Comparison of ENCODE assay signal across 19 cellular contexts in the genomic region with DNA sequence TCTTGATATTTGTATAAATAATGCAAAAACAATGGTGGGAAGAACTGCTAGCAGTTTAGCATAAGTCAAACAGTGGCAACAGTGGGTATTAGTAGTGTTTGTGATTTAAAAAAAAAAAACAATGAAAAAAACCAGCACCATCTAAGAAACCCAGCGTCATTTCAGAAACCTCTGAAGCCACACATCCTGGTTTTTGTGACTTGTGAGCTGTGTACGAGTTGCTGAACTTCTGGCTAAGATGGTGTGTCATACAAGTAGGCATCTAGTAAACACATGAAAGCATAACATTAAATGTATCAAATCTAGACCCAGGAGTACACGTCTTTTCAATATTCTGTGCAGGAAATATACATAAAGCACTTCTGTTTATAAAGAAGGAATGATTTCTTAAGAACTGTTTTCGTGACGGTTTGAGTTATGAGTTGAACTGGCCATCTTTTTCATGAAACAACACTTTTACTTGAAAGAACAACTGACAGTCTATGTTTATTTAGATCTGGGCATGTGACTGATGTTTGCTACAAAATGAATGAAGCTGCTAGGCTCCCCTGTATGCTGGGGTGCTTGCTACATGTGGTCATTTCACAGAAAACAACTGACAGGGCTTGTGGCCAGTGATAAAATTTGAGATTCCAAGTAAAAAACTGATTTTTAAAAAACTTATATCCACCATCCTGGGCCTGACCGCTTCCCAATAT.
A peak's percentile ranks its signal among the peaks of the same experiment; 100 is the strongest.
DNase-seq lines count a peak whose midpoint lies in the region; ATAC-seq, FAIRE-seq and TF ChIP-seq lines count a peak whose summit lies in the region.
"Had no signal": no experiment of that assay in that cellular context is flagged by ENCODE, and none has a peak within 500 bp of the region (broad histone marks: within the 10 kb centered on the region; RNA-seq: fewer than 3 reads in every experiment).

No MANE protein-coding gene starts in this region.

- no peak overlapping the region for H3K4me3 ChIP-seq in CD4-positive, CD25-positive, alpha-beta regulatory T cell (ENCODE audit: low read depth, low read length)
- H3K4me3 ChIP-seq in endothelial cell of umbilical vein (replicated peaks in 1 of 3; ENCODE audit: insufficient read depth in 1 of 3, low read depth in 1 of 3, low read length in 3 of 3): no peak overlapping the region
- H3K4me3 ChIP-seq: tibial nerve had no signal

- H3K9ac ChIP-seq in endothelial cell of umbilical vein (replicated peaks; ENCODE audit: extremely low read depth, insufficient read depth, low read length): no peak overlapping the region

- no peak overlapping the region for H3K4me2 ChIP-seq in endothelial cell of umbilical vein (ENCODE audit: insufficient read depth, low read length)

- no peaks in the 10 kb centered on the region for H3K27me3 ChIP-seq in CD4-positive, CD25-positive, alpha-beta regulatory T cell (ENCODE audit: control insufficient read depth, insufficient read depth, low read length)
- H3K27me3 ChIP-seq in endothelial cell of umbilical vein (ENCODE audit: control insufficient read depth in 2 of 2, insufficient read depth in 2 of 2, low read length in 2 of 2): no peaks in the 10 kb centered on the region
- H3K27me3 ChIP-seq: tibial nerve had no signal

- H3K36me3 Mint-ChIP-seq in activated CD4-positive, alpha-beta T cell treated with anti-CD3 and anti-CD28 coated beads for 36 hours (ENCODE audit: low read depth): peaks cover 55% of the 10 kb centered on the region
- H3K36me3 Mint-ChIP-seq in CD4-positive, CD25-positive, alpha-beta regulatory T cell: peaks cover 63% of the 10 kb centered on the region
- peaks cover 50% of the 10 kb centered on the region for H3K36me3 Mint-ChIP-seq in T-helper 2 cell treated with Interferon-gamma antibody and Interleukin-4, amounts not matched to agents 5 μg/mL and 100 μg/mL, for 36 hours (ENCODE audit: low read depth)

- ATAC-seq in activated CD4-positive, alpha-beta T cell treated with anti-CD3 and anti-CD28 coated beads for 36 hours: peak; percentile 95
- peak; percentile 89 to 93 for ATAC-seq in CD4-positive, CD25-positive, alpha-beta regulatory T cell (ENCODE audit: low read depth in 2 of 2)
- ATAC-seq: stimulated activated naive B cell treated with anti-CD40 and anti-IgM and Interleukin-4, amounts not matched to agents 10 μg/mL and 1 μg/mL and 100 μg/mL, for 72 hours had no signal

- H3K4me1 ChIP-seq in CD4-positive, CD25-positive, alpha-beta regulatory T cell (ENCODE audit: control insufficient read depth, insufficient read depth, low read length, poor library complexity, severe bottlenecking): peaks cover 8% of the 10 kb centered on the region
- H3K4me1 ChIP-seq in endothelial cell of umbilical vein (ENCODE audit: control insufficient read depth, extremely low read depth, insufficient read depth, low read length): no peaks in the 10 kb centered on the region
- H3K4me1 ChIP-seq: tibial nerve had no signal

- H3K27ac Mint-ChIP-seq in activated CD4-positive, alpha-beta T cell treated with anti-CD3 and anti-CD28 coated beads for 36 hours: peak overlapping the region; percentile 58
- peak overlapping the region; percentile 15 to 87 (median 18) for H3K27ac Mint-ChIP-seq in CD4-positive, CD25-positive, alpha-beta regulatory T cell
- H3K27ac Mint-ChIP-seq in T-helper 2 cell treated with Interferon-gamma antibody and Interleukin-4, amounts not matched to agents 5 μg/mL and 100 μg/mL, for 36 hours: peak overlapping the region; percentile 71
- H3K27ac Mint-ChIP-seq: nephron had no signal

- no peaks in the 10 kb centered on the region for H3K27me3 Mint-ChIP-seq in activated CD4-positive, alpha-beta T cell treated with anti-CD3 and anti-CD28 coated beads for 36 hours
- no peaks in the 10 kb centered on the region for H3K27me3 Mint-ChIP-seq in CD4-positive, CD25-positive, alpha-beta regulatory T cell
- no peaks in the 10 kb centered on the region for H3K27me3 Mint-ChIP-seq in T-helper 2 cell treated with Interferon-gamma antibody and Interleukin-4, amounts not matched to agents 5 μg/mL and 100 μg/mL, for 36 hours (ENCODE audit: low read depth)
- H3K27me3 Mint-ChIP-seq: activated B cell treated with CpG ODN at 0.5 μM for 24 hours; B cell; stimulated activated naive B cell treated with anti-CD40 and anti-IgM and Interleukin-4, amounts not matched to agents 10 μg/mL and 1 μg/mL and 100 μg/mL, for 72 hours had no signal

- H3K9me1 ChIP-seq in endothelial cell of umbilical vein (replicated peaks; ENCODE audit: control insufficient read depth, extremely low read depth, insufficient read depth, low read length): no peaks in the 10 kb centered on the region

- H2AFZ ChIP-seq in endothelial cell of umbilical vein (ENCODE audit: low read depth, low read length): no peak overlapping the region

- intact Hi-C loops in activated CD4-positive, alpha-beta T cell treated with anti-CD3 and anti-CD28 coated beads for 36 hours (cut with DNase I, micrococcal nuclease): loop anchor here (1.0 to 5.0 kb wide), 5 partner anchors 111 to 568 kb away; a partner anchor contains a TSS
- intact Hi-C loops in endothelial cell of umbilical vein (cut with micrococcal nuclease): loop anchor here (5.0 kb wide), 1 partner anchor 496 kb away; no protein-coding TSS in a partner anchor

- peak overlapping the region; percentile 38 for H3K27ac ChIP-seq in CD4-positive, CD25-positive, alpha-beta regulatory T cell (ENCODE audit: insufficient read depth, low read length, poor library complexity, severe bottlenecking)
- H3K27ac ChIP-seq in endothelial cell of umbilical vein (ENCODE audit: insufficient read depth, low read depth, low read length): no peak overlapping the region
- H3K27ac ChIP-seq: tibial nerve had no signal

- dilution Hi-C loops in endothelial cell of umbilical vein (cut with MboI; ENCODE audit: extremely low pct_ligation_motif_present, low sequenced_read_pairs): no loop called here

- no peak for TF ChIP-seq POLR2A in endothelial cell of umbilical vein (IDR thresholded peaks at IDR 0.05; ENCODE audit: low read depth, low read length)

- H3K4me3 Mint-ChIP-seq in activated CD4-positive, alpha-beta T cell treated with anti-CD3 and anti-CD28 coated beads for 36 hours: no peak overlapping the region
- H3K4me3 Mint-ChIP-seq in CD4-positive, CD25-positive, alpha-beta regulatory T cell: peak overlapping the region in 1 of 4 donors; percentile 2
- peak overlapping the region; percentile 21 for H3K4me3 Mint-ChIP-seq in T-helper 2 cell treated with Interferon-gamma antibody and Interleukin-4, amounts not matched to agents 5 μg/mL and 100 μg/mL, for 36 hours
- H3K4me3 Mint-ChIP-seq: activated B cell treated with CpG ODN at 0.5 μM for 24 hours; B cell; nephron; stimulated activated naive B cell treated with anti-CD40 and anti-IgM and Interleukin-4, amounts not matched to agents 10 μg/mL and 1 μg/mL and 100 μg/mL, for 72 hours had no signal

- H3K36me3 ChIP-seq in CD4-positive, CD25-positive, alpha-beta regulatory T cell (ENCODE audit: control insufficient read depth, insufficient read depth, low read length): peaks cover 71% of the 10 kb centered on the region
- peaks cover 0 to 7% of the 10 kb centered on the region in 2 experiments for H3K36me3 ChIP-seq in endothelial cell of umbilical vein (ENCODE audit: control insufficient read depth in 2 of 2, extremely low read depth in 1 of 2, insufficient read depth in 2 of 2, low read length in 2 of 2)

- BruUV-seq in endothelial cell of umbilical vein (replicated peaks; lab: Mats Ljungman, UMichigan): no TSS peak

- peak; percentile 61 for DNase-seq in activated CD4-positive, alpha-beta T cell treated with anti-CD3 and anti-CD28 coated beads for 36 hours
- no peak for DNase-seq in activated CD4-positive, alpha-beta T cell treated with anti-CD3 and anti-CD28 coated beads for 4 hours
- peak; percentile 10 to 60 (median 57) for DNase-seq in CD4-positive, CD25-positive, alpha-beta regulatory T cell
- DNase-seq in T-helper 2 cell treated with Interferon-gamma antibody and Interleukin-4, amounts not matched to agents 5 μg/mL and 100 μg/mL, for 36 hours (ENCODE audit: low spot score): peak; percentile 56
- DNase-seq in endothelial cell of umbilical vein (ENCODE audit: low read depth, low spot score): no peak
- DNase-seq in pons (ENCODE audit: low spot score): no peak
- no peak for DNase-seq in NK-92 (lab: John Stamatoyannopoulos, UW; ENCODE audit: unreplicated experiment)
- DNase-seq in NCI-H510A (lab: John Stamatoyannopoulos, UW): no peak
- DNase-seq: 8988T; activated B cell treated with CpG ODN at 0.5 μM for 24 hours; GDM1; islet precursor cell; NCI-H69; posterior cingulate gyrus; stimulated activated naive B cell treated with anti-CD40 and anti-IgM and Interleukin-4, amounts not matched to agents 10 μg/mL and 1 μg/mL and 100 μg/mL, for 72 hours had no signal

- no peak for TF ChIP-seq CTCF in endothelial cell of umbilical vein (IDR thresholded peaks at IDR 0.05; ENCODE audit: extremely low read depth in 1 of 2, insufficient read depth in 1 of 2, low read depth in 1 of 2, low read length in 2 of 2)

- CTCF ChIA-PET in activated CD4-positive, alpha-beta T cell treated with anti-CD3 and anti-CD28 coated beads for 36 hours (lab: Charles Lee): interaction anchor here (0.6 to 1.4 kb wide), 5 partner anchors 14 to 577 kb away, joined by 3 to 5 read pairs (median 3); no protein-coding TSS in a partner anchor
- CTCF ChIA-PET in endothelial cell of umbilical vein (lab: Charles Lee): interaction anchor here (6.2 kb wide), 1 partner anchor 419 kb away, joined by 76 read pairs; no protein-coding TSS in a partner anchor

- peaks cover 51% of the 10 kb centered on the region for H3K4me1 Mint-ChIP-seq in activated CD4-positive, alpha-beta T cell treated with anti-CD3 and anti-CD28 coated beads for 36 hours
- peaks cover 34 to 64% (median 41%) of the 10 kb centered on the region in 4 donors for H3K4me1 Mint-ChIP-seq in CD4-positive, CD25-positive, alpha-beta regulatory T cell
- H3K4me1 Mint-ChIP-seq in T-helper 2 cell treated with Interferon-gamma antibody and Interleukin-4, amounts not matched to agents 5 μg/mL and 100 μg/mL, for 36 hours (ENCODE audit: low read depth): peaks cover 39% of the 10 kb centered on the region
- H3K4me1 Mint-ChIP-seq: nephron had no signal

- no peaks in the 10 kb centered on the region for H3K9me3 Mint-ChIP-seq in activated CD4-positive, alpha-beta T cell treated with anti-CD3 and anti-CD28 coated beads for 36 hours (ENCODE audit: low read depth)
- H3K9me3 Mint-ChIP-seq in CD4-positive, CD25-positive, alpha-beta regulatory T cell: peaks cover 0 to 3% (median 0%) of the 10 kb centered on the region in 7 donors
- H3K9me3 Mint-ChIP-seq in T-helper 2 cell treated with Interferon-gamma antibody and Interleukin-4, amounts not matched to agents 5 μg/mL and 100 μg/mL, for 36 hours: no peaks in the 10 kb centered on the region
- H3K9me3 Mint-ChIP-seq: activated B cell treated with CpG ODN at 0.5 μM for 24 hours had no signal

- POLR2A ChIA-PET in activated CD4-positive, alpha-beta T cell treated with anti-CD3 and anti-CD28 coated beads for 36 hours (lab: Charles Lee): interaction anchor here (0.6 to 1.0 kb wide), 4 partner anchors 59 to 561 kb away, joined by 3 to 9 read pairs (median 3); no protein-coding TSS in a partner anchor
- POLR2A ChIA-PET in endothelial cell of umbilical vein (lab: Charles Lee): no interaction called here

- H3K9me3 ChIP-seq in CD4-positive, CD25-positive, alpha-beta regulatory T cell (ENCODE audit: control insufficient read depth in 2 of 2, low read length in 2 of 2): no peaks in the 10 kb centered on the region
- H3K9me3 ChIP-seq in endothelial cell of umbilical vein (replicated peaks; ENCODE audit: control insufficient read depth, insufficient read depth, low read length): no peaks in the 10 kb centered on the region
- H3K9me3 ChIP-seq: tibial nerve had no signal

- peak; percentile 44 for FAIRE-seq in endothelial cell of umbilical vein (lab: Jason Lieb, UNC)
- FAIRE-seq: colon had no signal

- no peaks in the 10 kb centered on the region for H4K20me1 ChIP-seq in endothelial cell of umbilical vein (replicated peaks; ENCODE audit: control insufficient read depth, extremely low read depth, insufficient read depth, low read length)

- no peaks in the 10 kb centered on the region for H3K79me2 ChIP-seq in endothelial cell of umbilical vein (ENCODE audit: control insufficient read depth, insufficient read depth, low read length)

Comparison
In these comparisons a context has a peak if more than half of its experiments do, and no peak if none do; other contexts are left out.
1. DNase-seq: peak in activated CD4-positive, alpha-beta T cell treated with anti-CD3 and anti-CD28 coated beads for 36 hours (single experiment), CD4-positive, CD25-positive, alpha-beta regulatory T cell (3 of 3) and T-helper 2 cell treated with Interferon-gamma antibody and Interleukin-4, amounts not matched to agents 5 μg/mL and 100 μg/mL, for 36 hours (single experiment); none in activated CD4-positive, alpha-beta T cell treated with anti-CD3 and anti-CD28 coated beads for 4 hours (0 of 2), endothelial cell of umbilical vein (single experiment), pons (single experiment), NK-92 (single experiment) and NCI-H510A (single experiment).
2. H3K27ac Mint-ChIP-seq: peak in every context shown above with its lines; median percentile 71 in T-helper 2 cell treated with Interferon-gamma antibody and Interleukin-4, amounts not matched to agents 5 μg/mL and 100 μg/mL, for 36 hours; 58 in activated CD4-positive, alpha-beta T cell treated with anti-CD3 and anti-CD28 coated beads for 36 hours; 18 in CD4-positive, CD25-positive, alpha-beta regulatory T cell.